ENCODE assay signal across 8 cellular contexts in the genomic region with DNA sequence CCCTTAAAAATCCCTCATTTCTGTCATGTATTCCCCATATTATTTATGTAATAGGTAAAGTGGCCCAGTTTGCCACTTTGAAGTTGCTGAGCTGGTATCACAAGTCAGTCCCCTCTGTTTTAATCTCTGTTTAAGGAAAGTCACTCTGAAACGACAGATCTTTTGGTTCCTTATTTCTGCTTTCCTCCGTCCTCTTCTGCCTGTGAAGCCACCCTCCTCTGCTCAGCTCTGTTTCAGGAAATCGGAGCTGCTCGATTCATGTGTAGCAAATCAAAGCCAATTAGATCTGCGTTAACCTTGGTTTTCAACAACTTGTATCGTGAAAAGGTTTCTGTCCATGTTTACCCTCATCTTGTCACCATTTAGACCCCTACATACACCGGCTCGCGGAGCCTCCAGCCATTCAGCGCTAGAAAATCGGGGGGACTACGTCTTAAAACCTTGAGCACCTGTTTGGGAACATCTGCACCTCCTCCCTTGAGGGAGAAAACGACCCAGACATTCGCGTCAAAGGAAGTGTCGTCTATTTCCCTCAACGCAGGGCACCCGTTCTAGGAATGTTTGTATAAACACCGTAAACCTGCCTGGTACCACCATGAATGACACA. TPM values are rescaled to one million over a fixed set of nuclear protein-coding genes. Genes with fewer than 3 reads are reported as not detected.
A peak's percentile ranks its signal among the peaks of the same experiment; 100 is the strongest.
DNase-seq lines count a peak whose midpoint lies in the region; ATAC-seq and TF ChIP-seq lines count a peak whose summit lies in the region.

No MANE protein-coding gene starts in this region.

- peak; percentile 39 for ATAC-seq in GM18511 (IDR thresholded peaks at IDR 0.05; ENCODE audit: unreplicated experiment)
- peak; percentile 20 for ATAC-seq in HG03025 (IDR thresholded peaks at IDR 0.05; ENCODE audit: low FRiP score, unreplicated experiment)
- peak; percentile 14 for ATAC-seq in left lung
- peak; percentile 11 for ATAC-seq in thoracic aorta (ENCODE audit: insufficient number of reproducible peaks, low FRiP score, low read depth)

- no peaks in the 10 kb centered on the region for H3K27me3 ChIP-seq in mammary epithelial cell (ENCODE audit: insufficient read depth, low read length)
- no peaks in the 10 kb centered on the region for H3K27me3 ChIP-seq in left lung
- no peaks in the 10 kb centered on the region for H3K27me3 ChIP-seq in thoracic aorta (replicated peaks; ENCODE audit: insufficient read depth)

- BruUV-seq in mammary epithelial cell (replicated peaks; lab: Mats Ljungman, UMichigan) = TSS peak; percentile 85

- H3K36me3 ChIP-seq in mammary epithelial cell (ENCODE audit: insufficient read depth, low read length) (peaks cover 4% of the 10 kb centered on the region), left lung (peaks cover 0 to 4% of the 10 kb centered on the region in 2 donors), thoracic aorta (no peaks in the 10 kb centered on the region)

- in situ Hi-C loops in ACHN (cut with HindIII; ENCODE audit: low pct_ligation_motif_present, low pct_unique_long_range_greater_than_20kb, low sequenced_read_pairs) (no loop called here), mammary epithelial cell (cut with MboI; ENCODE audit: low sequenced_read_pairs in 2 of 2) (no loop called here)

- no peaks in the 10 kb centered on the region for H4K20me1 ChIP-seq in mammary epithelial cell (ENCODE audit: insufficient read depth, low read length)

- peak overlapping the region; percentile 39 for H3K9ac ChIP-seq in mammary epithelial cell (ENCODE audit: insufficient read depth, low read length)

- intact Hi-C loops in mammary epithelial cell (cut with micrococcal nuclease) (loop anchor here (1.0 kb wide), 1 partner anchor 43 kb away; no protein-coding TSS in a partner anchor), left lung (cut with DNase I) (no loop called here)

- H3K27ac ChIP-seq in mammary epithelial cell (ENCODE audit: insufficient read depth, low read depth, low read length) (peak overlapping the region; percentile 85), left lung (peak overlapping the region; percentile 89 to 91), thoracic aorta (peak overlapping the region; percentile 89)

- H3K4me1 ChIP-seq in mammary epithelial cell (ENCODE audit: insufficient read depth, low read length) (peaks cover 12% of the 10 kb centered on the region), left lung (peaks cover 0 to 31% of the 10 kb centered on the region in 2 donors), thoracic aorta (ENCODE audit: control insufficient read depth in 1 of 2, low read depth in 2 of 2) (peaks cover 8 to 24% of the 10 kb centered on the region in 2 donors)

- peak overlapping the region; percentile 97 for H2AFZ ChIP-seq in mammary epithelial cell (ENCODE audit: low read depth, low read length)

- H3K4me2 ChIP-seq in mammary epithelial cell (ENCODE audit: insufficient read depth, low read depth, low read length) = peak overlapping the region; percentile 85

- CTCF ChIA-PET in mammary epithelial cell (lab: Charles Lee; ENCODE audit: low non-redundant PET) = interaction anchor here (0.7 kb wide), 1 partner anchor 38 kb away, joined by 5 read pairs; no protein-coding TSS in a partner anchor

- DNase-seq in ACHN (peak; percentile 8), NCI-H748 treated with DMSO at 0.1 percent for 48 hours (lab: John Stamatoyannopoulos, UW) (peak; percentile 48), mammary epithelial cell (no peak), left lung (no peak), thoracic aorta (ENCODE audit: low spot score) (no peak), midbrain (lab: John Stamatoyannopoulos, UW) (no peak)

- H3K79me2 ChIP-seq in mammary epithelial cell (ENCODE audit: insufficient read depth, low read length) = peaks cover 44% of the 10 kb centered on the region

- H3K9me3 ChIP-seq in mammary epithelial cell (replicated peaks; ENCODE audit: insufficient read depth, low read length) = no peaks in the 10 kb centered on the region
- H3K9me3 ChIP-seq in left lung = no peaks in the 10 kb centered on the region
- H3K9me3 ChIP-seq in thoracic aorta = no peaks in the 10 kb centered on the region

- dilution Hi-C loops in mammary epithelial cell (cut with HindIII; ENCODE audit: low sequenced_read_pairs) = no loop called here

- 0% methylated on average over 13 of the region's 19 CpGs for WGBS in mammary epithelial cell (ENCODE audit: low coverage, missing lambda C conversion rate)

- TF ChIP-seq CTCF in mammary epithelial cell (conservative IDR thresholded peaks at IDR 0.05 in 1 of 2, IDR thresholded peaks at IDR 0.05 in 1 of 2; ENCODE audit: extremely low read depth in 1 of 2, insufficient read depth in 1 of 2, low read depth in 1 of 2, low read length in 2 of 2) (no peak), left lung (IDR thresholded peaks at IDR 0.05) (no peak), thoracic aorta (IDR thresholded peaks at IDR 0.05) (no peak)

- H3K4me3 ChIP-seq in mammary epithelial cell (replicated peaks in 1 of 3; ENCODE audit: insufficient read depth in 1 of 3, low read depth in 2 of 3, low read length in 3 of 3) (peak overlapping the region; percentile 87 to 96 (median 94)), left lung (peak overlapping the region; percentile 72 to 89), thoracic aorta (peak overlapping the region; percentile 88)

RNA-seq across cellular contexts. Expression of a gene that starts 0.6 kb away (rescaled TPM):
- total RNA-seq in mammary epithelial cell = 10 to 100 TPM; 64.4 to 67.8 TPM
- polyA plus RNA-seq in mammary epithelial cell = 74.0 TPM
- 209 TPM for polyA minus RNA-seq in mammary epithelial cell
- total RNA-seq in left lung = 10 to 100 TPM; 60.4 to 79.1 TPM
- total RNA-seq in thoracic aorta = 10 to 100 TPM; 14.9 to 28.5 TPM

Comparison
In these comparisons a context has a peak if more than half of its experiments do, and no peak if none do; other contexts are left out.
1. DNase-seq: peak in ACHN (single experiment) and NCI-H748 treated with DMSO at 0.1 percent for 48 hours (single experiment); none in mammary epithelial cell (single experiment), left lung (0 of 2), thoracic aorta (single experiment) and midbrain (single experiment).
2. Peak in every context shown above with its lines, with median percentiles within 50 percentile points of each other: ATAC-seq, H3K27ac ChIP-seq and H3K4me3 ChIP-seq.